Comparison of ENCODE assay signal across 8 cellular contexts in the genomic region with DNA sequence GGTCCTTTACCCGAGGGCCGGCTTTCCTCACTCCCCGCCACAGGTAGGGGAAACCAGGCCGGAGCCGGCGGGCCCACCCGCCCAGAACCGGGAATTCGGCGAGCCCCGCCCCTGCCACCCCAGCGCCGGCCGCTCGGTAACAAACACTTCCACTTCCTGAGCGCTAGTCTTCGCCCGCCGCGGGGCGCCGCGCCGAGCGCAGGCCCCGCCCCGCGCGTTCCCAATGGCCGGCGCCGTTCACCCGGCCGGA. TPM values are rescaled to one million over a fixed set of nuclear protein-coding genes. Genes with fewer than 3 reads are reported as not detected.
A peak's percentile ranks its signal among the peaks of the same experiment; 100 is the strongest.
DNase-seq lines count a peak whose midpoint lies in the region; ATAC-seq, FAIRE-seq and TF ChIP-seq lines count a peak whose summit lies in the region.

No MANE protein-coding gene starts in this region.

- ATAC-seq in A549, result no peak
- ATAC-seq in activated naive CD8-positive, alpha-beta T cell treated with anti-CD3 and anti-CD28 coated beads, Interleukin-2, amount 10 ng/mL, durations not matched to agents 7 days and 5 days (ENCODE audit: low read depth), result no peak
- no peak for ATAC-seq in GM19467 (IDR thresholded peaks at IDR 0.05; ENCODE audit: unreplicated experiment)
- ATAC-seq in GM18498 (IDR thresholded peaks at IDR 0.05; ENCODE audit: unreplicated experiment), result no peak
- no peak for ATAC-seq in HG03354 (IDR thresholded peaks at IDR 0.05; ENCODE audit: poor library complexity, severe bottlenecking, unreplicated experiment)

- H3K9ac ChIP-seq in GM23248 (peak overlapping the region; percentile 58), mesenchymal stem cell (ENCODE audit: low read length) (peak overlapping the region; percentile 67)

- CTCF ChIA-PET in A549 (lab: Yijun Ruan, JAX), result interaction anchor here (0.7 to 21.5 kb wide), 6 partner anchors 12 to 685 kb away, joined by 3 to 705 read pairs (median 68); a partner anchor contains a TSS

- H2BK5ac ChIP-seq in mesenchymal stem cell (ENCODE audit: low read depth, low read length, poor library complexity, severe bottlenecking), result no peak overlapping the region

- no peak overlapping the region for H4K8ac ChIP-seq in mesenchymal stem cell (ENCODE audit: low read length)

- TF ChIP-seq CTCF in A549 (IDR thresholded peaks at IDR 0.05), result no peak

- H3K4me3 ChIP-seq in A549 (peak overlapping the region; percentile 76), GM23248 (peak overlapping the region; percentile 76), mesenchymal stem cell (ENCODE audit: insufficient read depth in 1 of 2, low read depth in 1 of 2, low read length in 2 of 2) (peak overlapping the region; percentile 43 to 73)

- no peak overlapping the region for H3K14ac ChIP-seq in mesenchymal stem cell (ENCODE audit: low read length in 2 of 2)

- no peak for TF ChIP-seq EP300 in A549 (IDR thresholded peaks at IDR 0.05)

- H3K9me3 ChIP-seq in A549 (no peaks in the 10 kb centered on the region), GM23248 (ENCODE audit: low read depth) (no peaks in the 10 kb centered on the region), mesenchymal stem cell (ENCODE audit: control insufficient read depth, low read length) (no peaks in the 10 kb centered on the region)

- no peaks in the 10 kb centered on the region for H3K27me3 Mint-ChIP-seq in activated naive CD8-positive, alpha-beta T cell treated with anti-CD3 and anti-CD28 coated beads, Interleukin-2, amount 10 ng/mL, durations not matched to agents 7 days and 5 days

- H4K20me1 ChIP-seq in GM23248 (ENCODE audit: insufficient read depth), result no peaks in the 10 kb centered on the region

- no peak overlapping the region for H4K91ac ChIP-seq in mesenchymal stem cell (ENCODE audit: low read length)

- peaks cover 56% of the 10 kb centered on the region for H3K4me1 Mint-ChIP-seq in activated naive CD8-positive, alpha-beta T cell treated with anti-CD3 and anti-CD28 coated beads, Interleukin-2, amount 10 ng/mL, durations not matched to agents 7 days and 5 days

- no peaks in the 10 kb centered on the region for H3K9me2 ChIP-seq in GM23248 (ENCODE audit: insufficient read depth)

- H3K79me2 ChIP-seq in GM23248 (ENCODE audit: insufficient read depth), result no peaks in the 10 kb centered on the region

- peak overlapping the region; percentile 63 for H3K4me3 Mint-ChIP-seq in activated naive CD8-positive, alpha-beta T cell treated with anti-CD3 and anti-CD28 coated beads, Interleukin-2, amount 10 ng/mL, durations not matched to agents 7 days and 5 days

- H3K36me3 Mint-ChIP-seq in activated naive CD8-positive, alpha-beta T cell treated with anti-CD3 and anti-CD28 coated beads, Interleukin-2, amount 10 ng/mL, durations not matched to agents 7 days and 5 days, result peaks cover 34% of the 10 kb centered on the region

- POLR2A ChIA-PET in A549 (lab: Yijun Ruan, JAX), result interaction anchor here (0.6 to 1.0 kb wide), 4 partner anchors 12 to 109 kb away, joined by 3 to 4 read pairs (median 3); a partner anchor contains a TSS
- POLR2A ChIA-PET in activated naive CD8-positive, alpha-beta T cell treated with anti-CD3 and anti-CD28 coated beads, Interleukin-2, amount 10 ng/mL, durations not matched to agents 7 days and 5 days (lab: Charles Lee), result interaction anchor here (0.7 to 2.0 kb wide), 4 partner anchors 11 to 167 kb away, joined by 3 to 8 read pairs (median 4); a partner anchor contains a TSS

- H3K27ac ChIP-seq in A549 (peak overlapping the region; percentile 70 to 88), GM23248 (no peak overlapping the region), mesenchymal stem cell (ENCODE audit: low read length, poor library complexity, severe bottlenecking) (no peak overlapping the region)

- H3F3A ChIP-seq in GM23248 (ENCODE audit: insufficient read depth), result no peaks in the 10 kb centered on the region

- no peak overlapping the region for H2BK120ac ChIP-seq in mesenchymal stem cell (ENCODE audit: low read depth, low read length)

- H3K27ac Mint-ChIP-seq in activated naive CD8-positive, alpha-beta T cell treated with anti-CD3 and anti-CD28 coated beads, Interleukin-2, amount 10 ng/mL, durations not matched to agents 7 days and 5 days, result no peak overlapping the region

- no peak overlapping the region for H3K18ac ChIP-seq in mesenchymal stem cell (ENCODE audit: low read depth in 1 of 2, low read length in 2 of 2)

- H3K36me3 ChIP-seq in GM23248 (ENCODE audit: low read depth), result no peaks in the 10 kb centered on the region
- peaks cover 0 to 13% of the 10 kb centered on the region in 2 experiments for H3K36me3 ChIP-seq in mesenchymal stem cell (ENCODE audit: control insufficient read depth in 1 of 2, insufficient read depth in 2 of 2, low read depth in 1 of 2, low read length in 2 of 2)

- TF ChIP-seq RAD21 in A549 (conservative IDR thresholded peaks at IDR 0.05 in 1 of 2, IDR thresholded peaks at IDR 0.05 in 1 of 2), result no peak

- H3K9me3 Mint-ChIP-seq in activated naive CD8-positive, alpha-beta T cell treated with anti-CD3 and anti-CD28 coated beads, Interleukin-2, amount 10 ng/mL, durations not matched to agents 7 days and 5 days, result no peaks in the 10 kb centered on the region

- H3K4me1 ChIP-seq in A549 (peaks cover 30% of the 10 kb centered on the region), GM23248 (ENCODE audit: insufficient read depth) (no peaks in the 10 kb centered on the region), mesenchymal stem cell (ENCODE audit: control insufficient read depth, insufficient read depth, low read depth, low read length) (peaks cover 41% of the 10 kb centered on the region)

- no peak for FAIRE-seq in A549 (lab: Jason Lieb, UNC)

- no peak overlapping the region for H3K23ac ChIP-seq in mesenchymal stem cell (ENCODE audit: low read length in 2 of 2)

- peak in 1 of 2 experiments; percentile 93 for DNase-seq in A549 (ENCODE audit: low read depth in 1 of 2, low spot score in 1 of 2)
- no peak for DNase-seq in GM23248
- no peak for DNase-seq in activated naive CD8-positive, alpha-beta T cell treated with anti-CD3 and anti-CD28 coated beads, Interleukin-2, amount 10 ng/mL, durations not matched to agents 7 days and 5 days
- no peak for DNase-seq in mesenchymal stem cell
- DNase-seq in NCI-H748 (lab: John Stamatoyannopoulos, UW; ENCODE audit: unreplicated experiment), result no peak

- H2AFZ ChIP-seq in GM23248, result peak overlapping the region; percentile 85
- no peak overlapping the region for H2AFZ ChIP-seq in mesenchymal stem cell (ENCODE audit: low read depth, low read length)

- peaks cover 14% of the 10 kb centered on the region for H3K79me1 ChIP-seq in mesenchymal stem cell (replicated peaks; ENCODE audit: low read length, poor library complexity, severe bottlenecking)

- in situ Hi-C loops in GM23248 (cut with MboI), result loop anchor here (10.0 kb wide), 1 partner anchor 117 kb away; no protein-coding TSS in a partner anchor

- no peaks in the 10 kb centered on the region for H3K27me3 ChIP-seq in GM23248 (replicated peaks; ENCODE audit: insufficient read depth)
- peaks cover 0 to 15% of the 10 kb centered on the region in 2 experiments for H3K27me3 ChIP-seq in mesenchymal stem cell (ENCODE audit: control insufficient read depth in 1 of 2, insufficient read depth in 1 of 2, low read length in 2 of 2)

- under 1% methylated on average over 29 of the region's 34 CpGs for WGBS in A549 (ENCODE audit: missing lambda C conversion rate)
- WGBS in GM23248 (ENCODE audit: low coverage in 1 of 2, low lambda C conversion rate in 2 of 2, missing lambda C conversion rate in 2 of 2), 2 experiments, result 2 to 3% methylated on average over 7 to 34 of the region's 34 CpGs
- under 1% methylated on average over 30 of the region's 34 CpGs for WGBS in mesenchymal stem cell

- no peak overlapping the region for H3K4ac ChIP-seq in mesenchymal stem cell (ENCODE audit: low read depth in 1 of 2, low read length in 2 of 2)

- no peak overlapping the region for H2BK12ac ChIP-seq in mesenchymal stem cell (ENCODE audit: low read length in 2 of 2)

- H3K4me2 ChIP-seq in A549, result peak overlapping the region; percentile 90
- peak overlapping the region; percentile 52 for H3K4me2 ChIP-seq in GM23248 (ENCODE audit: unreplicated experiment)
- H3K4me2 ChIP-seq in mesenchymal stem cell (ENCODE audit: low read length, poor library complexity, severe bottlenecking), result peak overlapping the region; percentile 46

- TF ChIP-seq POLR2A in A549 (IDR thresholded peaks at IDR 0.05; ENCODE audit: low read length), result no peak

- peak overlapping the region; percentile 65 for H2BK15ac ChIP-seq in mesenchymal stem cell (ENCODE audit: low read depth, poor library complexity, severe bottlenecking)

- no peak overlapping the region for H2AK5ac ChIP-seq in mesenchymal stem cell (ENCODE audit: low read length, severe bottlenecking)

RNA-seq across cellular contexts. Expression of a gene that starts 0.2 kb away (rescaled TPM):
- polyA plus RNA-seq in A549 (2011; rRNA removed), result 50.2 and 51.5 TPM in 2 replicates
- 42.4 and 49.5 TPM in 2 replicates for polyA plus RNA-seq in A549 (2012; cell fraction: cytosol; rRNA removed)
- 39.5 and 41.7 TPM in 2 replicates for polyA plus RNA-seq in A549 (2012; cell fraction: nucleus; rRNA removed)
- polyA plus RNA-seq in A549 (2017; fragmentation: RNase III; extraction: RNeasy Plus Mini Kit Qiagen cat#74134 plus additional on column Dnase treatment), result 34.2 to 41.5 TPM (median 40.8 TPM) in 3 replicates
- 48.8 and 51.2 TPM in 2 replicates for polyA minus RNA-seq in A549 (2011; rRNA and poly(A)+ RNA removed)
- total RNA-seq in GM23248 (2014; rRNA removed; shearing (Covaris generic)), result 6.6 and 8.0 TPM in 2 replicates
- polyA plus RNA-seq in GM23248 (2016; fragmentation: Nextera tagmentation; extraction: Ambion mirVana), result 9.1 and 9.4 TPM in 2 replicates
- total RNA-seq in activated naive CD8-positive, alpha-beta T cell treated with anti-CD3 and anti-CD28 coated beads, Interleukin-2, amount 10 ng/mL, durations not matched to agents 7 days and 5 days, result 100 to 1,000 TPM; 241 to 244 TPM
- 126 TPM for polyA plus RNA-seq in mesenchymal stem cell (2013, experiment 1 of 2)
- 126 TPM for polyA plus RNA-seq in mesenchymal stem cell (2013, experiment 2 of 2)

RNA-seq across cellular contexts. Expression of a gene that starts 11.1 kb away (rescaled TPM):
- polyA plus RNA-seq in A549 (2011; rRNA removed), result 15.8 and 18.7 TPM in 2 replicates
- polyA plus RNA-seq in A549 (2012; cell fraction: cytosol; rRNA removed), result 1.4 and 2.0 TPM in 2 replicates
- 2.5 and 2.9 TPM in 2 replicates for polyA plus RNA-seq in A549 (2012; cell fraction: nucleus; rRNA removed)
- 1.1 to 2.8 TPM (median 2.4 TPM) in 3 replicates for polyA plus RNA-seq in A549 (2017; fragmentation: RNase III; extraction: RNeasy Plus Mini Kit Qiagen cat#74134 plus additional on column Dnase treatment)
- polyA minus RNA-seq in A549 (2011; rRNA and poly(A)+ RNA removed), result 11.6 and 11.7 TPM in 2 replicates
- total RNA-seq in GM23248 (2014; rRNA removed; shearing (Covaris generic)), result 0.11 TPM in 1 of 2 replicates, not detected in the other
- polyA plus RNA-seq in GM23248 (2016; fragmentation: Nextera tagmentation; extraction: Ambion mirVana), result not detected in 2 replicates
- total RNA-seq in activated naive CD8-positive, alpha-beta T cell treated with anti-CD3 and anti-CD28 coated beads, Interleukin-2, amount 10 ng/mL, durations not matched to agents 7 days and 5 days, result 10 to 100 TPM; 24.7 to 27.5 TPM
- polyA plus RNA-seq in mesenchymal stem cell (2013, experiment 1 of 2), result 2.4 TPM
- polyA plus RNA-seq in mesenchymal stem cell (2013, experiment 2 of 2), result 1.9 TPM

RNA-seq across cellular contexts. Expression of a gene that starts 27.9 kb away (rescaled TPM):
- polyA plus RNA-seq in A549 (2011; rRNA removed) (42.9 and 43.4 TPM in 2 replicates), A549 (2017; fragmentation: RNase III; extraction: RNeasy Plus Mini Kit Qiagen cat#74134 plus additional on column Dnase treatment) (63.7 to 74.3 TPM (median 71.4 TPM) in 3 replicates), GM23248 (2016; fragmentation: Nextera tagmentation; extraction: Ambion mirVana) (31.0 and 34.6 TPM in 2 replicates)
- 46.5 and 51.1 TPM in 2 replicates for polyA plus RNA-seq in A549 (2012; cell fraction: cytosol; rRNA removed)
- polyA plus RNA-seq in A549 (2012; cell fraction: nucleus; rRNA removed), result 195 and 238 TPM in 2 replicates
- polyA minus RNA-seq in A549 (2011; rRNA and poly(A)+ RNA removed), result 48.7 and 56.5 TPM in 2 replicates
- total RNA-seq in GM23248 (2014; rRNA removed; shearing (Covaris generic)), result 23.6 and 26.4 TPM in 2 replicates
- 10 to 100 TPM; 37.6 to 42.1 TPM for total RNA-seq in activated naive CD8-positive, alpha-beta T cell treated with anti-CD3 and anti-CD28 coated beads, Interleukin-2, amount 10 ng/mL, durations not matched to agents 7 days and 5 days
- 29.5 TPM for polyA plus RNA-seq in mesenchymal stem cell (2013, experiment 1 of 2)
- 30.4 TPM for polyA plus RNA-seq in mesenchymal stem cell (2013, experiment 2 of 2)

RNA-seq across cellular contexts. Expression of a gene that starts 35.5 kb away (rescaled TPM):
- polyA plus RNA-seq in A549 (2011; rRNA removed) (not detected in 2 replicates), A549 (2017; fragmentation: RNase III; extraction: RNeasy Plus Mini Kit Qiagen cat#74134 plus additional on column Dnase treatment) (not detected in 3 replicates), GM23248 (2016; fragmentation: Nextera tagmentation; extraction: Ambion mirVana) (not detected in 2 replicates)
- not detected in 2 replicates for polyA plus RNA-seq in A549 (2012; cell fraction: cytosol; rRNA removed)
- polyA plus RNA-seq in A549 (2012; cell fraction: nucleus; rRNA removed), result not detected in 2 replicates
- not detected in 2 replicates for polyA minus RNA-seq in A549 (2011; rRNA and poly(A)+ RNA removed)
- not detected in 2 replicates for total RNA-seq in GM23248 (2014; rRNA removed; shearing (Covaris generic))
- under 1 TPM in 1 of 2 experiments, not detected in 1; 0.25 TPM for total RNA-seq in activated naive CD8-positive, alpha-beta T cell treated with anti-CD3 and anti-CD28 coated beads, Interleukin-2, amount 10 ng/mL, durations not matched to agents 7 days and 5 days
- not detected for polyA plus RNA-seq in mesenchymal stem cell (2013, experiment 1 of 2)
- not detected for polyA plus RNA-seq in mesenchymal stem cell (2013, experiment 2 of 2)

Comparison
In these comparisons a context has a peak if more than half of its experiments do, and no peak if none do; other contexts are left out.
1. H3K27ac ChIP-seq: peak in A549 (2 of 2); none in GM23248 (single experiment) and mesenchymal stem cell (single experiment).
2. RNA of a gene that starts 0.2 kb away (total RNA-seq): 241 to 244 TPM in activated naive CD8-positive, alpha-beta T cell treated with anti-CD3 and anti-CD28 coated beads, Interleukin-2, amount 10 ng/mL, durations not matched to agents 7 days and 5 days; 6.6 to 8.0 TPM in GM23248; every median in the first group is over 10 times any median in the second.
3. RNA of a gene that starts 11.1 kb away (total RNA-seq): 24.7 to 27.5 TPM in activated naive CD8-positive, alpha-beta T cell treated with anti-CD3 and anti-CD28 coated beads, Interleukin-2, amount 10 ng/mL, durations not matched to agents 7 days and 5 days; 0.11 TPM in GM23248; every median in the first group is over 10 times any median in the second.
4. Peak in every context shown above with its lines, with median percentiles within 50 percentile points of each other: H3K4me2 ChIP-seq and H3K4me3 ChIP-seq.